16 cellular contexts compared by ENCODE assay signal in genomic region chr11:44877908-44878459, GRCh38.
DNase-seq lines count a peak whose midpoint lies in the region; ATAC-seq and TF ChIP-seq lines count a peak whose summit lies in the region.
"Had no signal": no experiment of that assay in that cellular context is flagged by ENCODE, and none has a peak within 500 bp of the region (broad histone marks: within the 10 kb centered on the region; RNA-seq: fewer than 3 reads in every experiment).

No MANE protein-coding gene starts in this region.

- DNase-seq in AG04449 (ENCODE audit: low read depth, low spot score) (no peak), H4 (ENCODE audit: low spot score) (peak; percentile 43), NCI-H774 (lab: John Stamatoyannopoulos, UW) (peak; percentile 17), hepatocyte (ENCODE audit: low spot score) (peak; percentile 36), NCI-H82 treated with DMSO at 0.1 percent for 48 hours (lab: John Stamatoyannopoulos, UW; ENCODE audit: unreplicated experiment) (no peak)
- DNase-seq in stimulated activated CD4-positive, alpha-beta T cell treated with anti-CD3 and anti-CD28 coated beads, Interleukin-4, amount 100 ng/mL, for 24 hours = no peak
- DNase-seq in activated CD4-positive, alpha-beta T cell treated with anti-CD3 and anti-CD28 coated beads, Interleukin-2, amount 50 U/mL, for 48 hours = no peak
- DNase-seq in CD8-positive, alpha-beta T cell = no peak
- DNase-seq: activated T-cell treated with anti-CD3 and anti-CD28 coated beads, Interleukin-2, amount 50 U/mL, for 48 hours; anterior cingulate cortex; immature natural killer cell; KG1; NCI-H226; Peyer's patch; upper lobe of left lung had no signal

- H3K4me3 ChIP-seq in AG04449 (ENCODE audit: low read depth, low read length) = peak overlapping the region; percentile 18
- H3K4me3 ChIP-seq in hepatocyte = no peak overlapping the region
- no peak overlapping the region for H3K4me3 ChIP-seq in CD8-positive, alpha-beta T cell (ENCODE audit: low read depth, low read length)
- H3K4me3 ChIP-seq: Peyer's patch, prostate gland, upper lobe of left lung had no signal

- no peak for ATAC-seq in CD8-positive, alpha-beta T cell

- no peak overlapping the region for H3K27ac Mint-ChIP-seq in CD8-positive, alpha-beta T cell
- H3K27ac Mint-ChIP-seq: immature natural killer cell had no signal

- H3K9me3 ChIP-seq in hepatocyte (ENCODE audit: low read depth) = no peaks in the 10 kb centered on the region
- H3K9me3 ChIP-seq in CD8-positive, alpha-beta T cell (ENCODE audit: low read length) = no peaks in the 10 kb centered on the region
- H3K9me3 ChIP-seq: Peyer's patch, prostate gland, upper lobe of left lung had no signal

- no peaks in the 10 kb centered on the region for H3K9me2 ChIP-seq in hepatocyte (replicated peaks; ENCODE audit: insufficient read depth)

- WGBS in hepatocyte (ENCODE audit: low lambda C conversion rate, missing lambda C conversion rate) = 18% methylated on average over 18 of the region's 18 CpGs

- CTCF ChIA-PET in AG04449 (lab: Yijun Ruan, JAX) = interaction anchor here (1.0 kb wide), 1 partner anchor 9 kb away, joined by 3 read pairs; no protein-coding TSS in a partner anchor
- CTCF ChIA-PET in CD8-positive, alpha-beta T cell (lab: Charles Lee) = no interaction called here

- no peaks in the 10 kb centered on the region for H3K27me3 ChIP-seq in hepatocyte
- no peaks in the 10 kb centered on the region for H3K27me3 ChIP-seq in CD8-positive, alpha-beta T cell (ENCODE audit: insufficient read depth, low read length)
- H3K27me3 ChIP-seq: Peyer's patch, upper lobe of left lung had no signal

- H3K27me3 Mint-ChIP-seq in CD8-positive, alpha-beta T cell (ENCODE audit: low read depth) = no peaks in the 10 kb centered on the region

- no peak overlapping the region for H2AFZ ChIP-seq in hepatocyte

- H3K4me2 ChIP-seq in hepatocyte = peak overlapping the region; percentile 63

- H3K4me1 Mint-ChIP-seq in CD8-positive, alpha-beta T cell (ENCODE audit: low read depth) = no peaks in the 10 kb centered on the region
- H3K4me1 Mint-ChIP-seq: immature natural killer cell had no signal

- H3K4me3 Mint-ChIP-seq in CD8-positive, alpha-beta T cell = no peak overlapping the region
- H3K4me3 Mint-ChIP-seq: immature natural killer cell had no signal

- TF ChIP-seq CTCF in AG04449 (IDR thresholded peaks at IDR 0.05; ENCODE audit: insufficient read depth, low read length, missing control alignments) = no peak
- TF ChIP-seq CTCF in hepatocyte (IDR thresholded peaks at IDR 0.05; ENCODE audit: poor library complexity) = no peak
- no peak for TF ChIP-seq CTCF in CD8-positive, alpha-beta T cell (IDR thresholded peaks at IDR 0.05)

- POLR2A ChIA-PET in AG04449 (lab: Yijun Ruan, JAX) = no interaction called here
- POLR2A ChIA-PET in CD8-positive, alpha-beta T cell (lab: Charles Lee) = no interaction called here

- no peaks in the 10 kb centered on the region for H4K20me1 ChIP-seq in hepatocyte (ENCODE audit: insufficient read depth, poor library complexity, severe bottlenecking)

- no peaks in the 10 kb centered on the region for H3K9me3 Mint-ChIP-seq in CD8-positive, alpha-beta T cell
- H3K9me3 Mint-ChIP-seq: immature natural killer cell had no signal

- H3K36me3 ChIP-seq in hepatocyte (replicated peaks; ENCODE audit: insufficient read depth, low read depth) = no peaks in the 10 kb centered on the region
- no peaks in the 10 kb centered on the region for H3K36me3 ChIP-seq in CD8-positive, alpha-beta T cell (ENCODE audit: insufficient read depth, low read length)
- H3K36me3 ChIP-seq: Peyer's patch, prostate gland, upper lobe of left lung had no signal

- H3K79me2 ChIP-seq in hepatocyte = no peaks in the 10 kb centered on the region

- intact Hi-C loops in CD8-positive, alpha-beta T cell (cut with DNase I, micrococcal nuclease) = no loop called here

- H3K36me3 Mint-ChIP-seq in CD8-positive, alpha-beta T cell = no peaks in the 10 kb centered on the region
- H3K36me3 Mint-ChIP-seq: immature natural killer cell had no signal

- H3K27ac ChIP-seq in hepatocyte = peak overlapping the region; percentile 45
- no peak overlapping the region for H3K27ac ChIP-seq in CD8-positive, alpha-beta T cell (ENCODE audit: low read depth, low read length)
- H3K27ac ChIP-seq: Peyer's patch, prostate gland, upper lobe of left lung had no signal

- peaks cover 12% of the 10 kb centered on the region for H3K4me1 ChIP-seq in hepatocyte (ENCODE audit: insufficient read depth)
- no peaks in the 10 kb centered on the region for H3K4me1 ChIP-seq in CD8-positive, alpha-beta T cell (ENCODE audit: insufficient read depth, low read length)
- H3K4me1 ChIP-seq: prostate gland had no signal

Comparison
In these comparisons a context has a peak if more than half of its experiments do, and no peak if none do; other contexts are left out.
1. DNase-seq: peak in H4 (single experiment), NCI-H774 (single experiment) and hepatocyte (single experiment); none in AG04449 (single experiment), NCI-H82 treated with DMSO at 0.1 percent for 48 hours (single experiment), stimulated activated CD4-positive, alpha-beta T cell treated with anti-CD3 and anti-CD28 coated beads, Interleukin-4, amount 100 ng/mL, for 24 hours (single experiment), activated CD4-positive, alpha-beta T cell treated with anti-CD3 and anti-CD28 coated beads, Interleukin-2, amount 50 U/mL, for 48 hours (0 of 2) and CD8-positive, alpha-beta T cell (0 of 7).